ENCODE assay signal across 25 cellular contexts in the genomic region with DNA sequence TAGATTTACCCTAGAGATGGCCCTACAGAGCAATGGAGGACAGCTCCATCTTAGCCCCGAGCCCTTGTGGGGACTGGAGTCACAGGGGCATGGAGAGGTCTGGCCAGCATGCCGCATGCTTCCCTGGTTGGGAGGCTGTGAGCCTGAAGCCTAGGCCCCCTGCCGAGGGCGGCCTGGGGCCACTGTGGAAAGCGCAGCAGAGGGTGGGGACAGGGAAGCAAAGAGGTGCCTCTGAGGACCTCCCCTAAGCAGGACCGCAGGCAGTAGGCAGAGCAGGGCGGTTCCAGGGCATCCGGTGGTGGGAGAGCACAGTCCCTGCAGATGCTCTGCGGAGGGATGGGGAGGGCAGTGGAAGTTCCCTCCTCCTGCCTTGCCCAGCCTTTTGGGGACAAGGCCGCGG. TPM values are rescaled to one million over a fixed set of nuclear protein-coding genes. Genes with fewer than 3 reads are reported as not detected.
DNase-seq lines count a peak whose midpoint lies in the region; ATAC-seq and TF ChIP-seq lines count a peak whose summit lies in the region.
"Had no signal": no experiment of that assay in that cellular context is flagged by ENCODE, and none has a peak within 500 bp of the region (broad histone marks: within the 10 kb centered on the region; RNA-seq: fewer than 3 reads in every experiment).

No MANE protein-coding gene starts in this region.

- WGBS in aorta, 2 donors, result 85 to 90% methylated on average over 8 to 11 of the region's 11 CpGs

- no peaks in the 10 kb centered on the region for H3K27me3 ChIP-seq in muscle layer of colon (ENCODE audit: control insufficient read depth in 1 of 2, insufficient read depth in 2 of 2, low read length in 2 of 2)
- no peaks in the 10 kb centered on the region for H3K27me3 ChIP-seq in aorta (ENCODE audit: control insufficient read depth in 1 of 2, insufficient read depth in 2 of 2, low read length in 1 of 2)
- H3K27me3 ChIP-seq: brain microvascular endothelial cell had no signal

- H3K27ac ChIP-seq in RWPE1 (peak overlapping the region; percentile 97), muscle layer of colon (ENCODE audit: low read depth, low read length) (peak overlapping the region; percentile 27), substantia nigra (ENCODE audit: low read depth, low read length, poor library complexity, severe bottlenecking) (peak overlapping the region; percentile 12), aorta (ENCODE audit: low read depth in 1 of 2, low read length in 2 of 2) (peak overlapping the region in 1 of 2 donors; percentile 2)
- H3K27ac ChIP-seq: brain microvascular endothelial cell had no signal

- peaks cover 75% of the 10 kb centered on the region for H3K4me1 Mint-ChIP-seq in chondrocyte (ENCODE audit: low read depth)

- H3K27me3 Mint-ChIP-seq in chondrocyte (ENCODE audit: low read depth), result no peaks in the 10 kb centered on the region

- H3K9ac ChIP-seq in muscle layer of colon (ENCODE audit: low read length), result no peak overlapping the region

- H3K4me1 ChIP-seq in muscle layer of colon (ENCODE audit: insufficient read depth, low read length), result peaks cover 93% of the 10 kb centered on the region
- H3K4me1 ChIP-seq in aorta (ENCODE audit: control insufficient read depth in 1 of 2, insufficient read depth in 2 of 2, low read length in 2 of 2), result peaks cover 0 to 2% of the 10 kb centered on the region in 2 donors

- intact Hi-C loops in aorta (cut with DNase I), result loop anchor here (2.0 kb wide), 2 partner anchors 34 to 44 kb away; a partner anchor contains a TSS

- H3K4me3 ChIP-seq in muscle layer of colon (ENCODE audit: low read depth in 1 of 2, low read length in 2 of 2) (peak overlapping the region in 1 of 2 donors; percentile 26), aorta (ENCODE audit: low read length in 2 of 2) (no peak overlapping the region)
- H3K4me3 ChIP-seq: K562, lower lobe of right lung had no signal

- no peaks in the 10 kb centered on the region for H3K9me3 Mint-ChIP-seq in chondrocyte (ENCODE audit: low read depth)
- H3K9me3 Mint-ChIP-seq: activated CD4-positive, alpha-beta memory T cell treated with anti-CD3 and anti-CD28 coated beads for 36 hours; CD4-positive, CD25-positive, alpha-beta regulatory T cell had no signal

- peaks cover 16% of the 10 kb centered on the region for H3K36me3 Mint-ChIP-seq in chondrocyte (ENCODE audit: low read depth)
- H3K36me3 Mint-ChIP-seq: activated CD4-positive, alpha-beta memory T cell treated with anti-CD3 and anti-CD28 coated beads for 36 hours; CD4-positive, CD25-positive, alpha-beta regulatory T cell had no signal

- CTCF ChIA-PET in RWPE1 (lab: Yijun Ruan, JAX), result interaction anchor here (0.6 to 0.7 kb wide), 2 partner anchors 84 to 117 kb away, joined by 3 read pairs; no protein-coding TSS in a partner anchor

- DNase-seq in RWPE1 (ENCODE audit: low spot score) (no peak), chondrocyte (ENCODE audit: low spot score) (no peak), substantia nigra (lab: John Stamatoyannopoulos, UW) (no peak), aorta (no peak), SIG-M5 treated with dmso at 0.1 percent for 504 hours (lab: John Stamatoyannopoulos, UW; ENCODE audit: unreplicated experiment) (no peak), omental fat pad (ENCODE audit: low spot score) (no peak)
- DNase-seq: activated CD4-positive, alpha-beta memory T cell treated with anti-CD3 and anti-CD28 coated beads for 36 hours; activated effector memory CD4-positive, alpha-beta T cell treated with anti-CD3 and anti-CD28 coated beads, Interleukin-2, amount 50 U/mL, for 16 hours; brain microvascular endothelial cell; CD4-positive, CD25-positive, alpha-beta regulatory T cell; cortex of kidney; DMS 273 treated with DMSO at 0.1 percent for 48 hours; hippocampal formation; lower lobe of right lung; MM.1S; NCI-H146; NCI-H524; retina; RPMI8226; stimulated activated CD4-positive, alpha-beta T cell treated with anti-CD3 and anti-CD28 coated beads, Interleukin-15, amount 100 ng/mL, for 24 hours had no signal

- H3K9me3 ChIP-seq in muscle layer of colon (ENCODE audit: low read length), result no peaks in the 10 kb centered on the region
- H3K9me3 ChIP-seq in aorta (ENCODE audit: control insufficient read depth, low read length), result no peaks in the 10 kb centered on the region
- H3K9me3 ChIP-seq: lower lobe of right lung had no signal

- H3K27ac Mint-ChIP-seq in chondrocyte (ENCODE audit: unreplicated experiment), result peak overlapping the region; percentile 94
- H3K27ac Mint-ChIP-seq: activated CD4-positive, alpha-beta memory T cell treated with anti-CD3 and anti-CD28 coated beads for 36 hours; CD4-positive, CD25-positive, alpha-beta regulatory T cell had no signal

- ATAC-seq in aorta (ENCODE audit: low FRiP score), result no peak
- no peak for ATAC-seq in HG03342 (IDR thresholded peaks at IDR 0.05; ENCODE audit: unreplicated experiment)
- ATAC-seq in omental fat pad (ENCODE audit: low FRiP score), result no peak

- POLR2A ChIA-PET in RWPE1 (lab: Yijun Ruan, JAX; ENCODE audit: low non-redundant PET), result no interaction called here

- no peak overlapping the region for H3K4me3 Mint-ChIP-seq in chondrocyte (ENCODE audit: unreplicated experiment)
- H3K4me3 Mint-ChIP-seq: activated CD4-positive, alpha-beta memory T cell treated with anti-CD3 and anti-CD28 coated beads for 36 hours had no signal

- TF ChIP-seq CTCF in RWPE1 (conservative IDR thresholded peaks at IDR 0.05; ENCODE audit: low read depth) (no peak), chondrocyte (IDR thresholded peaks at IDR 0.05) (no peak), omental fat pad (IDR thresholded peaks at IDR 0.05) (no peak)

- H3K36me3 ChIP-seq in muscle layer of colon (ENCODE audit: insufficient read depth, low read length) (no peaks in the 10 kb centered on the region), aorta (ENCODE audit: control insufficient read depth in 1 of 2, insufficient read depth in 2 of 2, low read length in 1 of 2) (no peaks in the 10 kb centered on the region)
- H3K36me3 ChIP-seq: brain microvascular endothelial cell, lower lobe of right lung had no signal

RNA-seq across cellular contexts. Expression of a gene that starts 26.5 kb away (rescaled TPM):
- total RNA-seq in chondrocyte (48.6 to 53.0 TPM (median 52.0 TPM) in 3 replicates), aorta (10 to 100 TPM; 57.9 to 65.0 TPM), omental fat pad (10 to 100 TPM; 54.7 to 73.5 (median 67.3) TPM)
- 10 to 100 TPM; 75.5 to 83.9 TPM for polyA plus RNA-seq in aorta

RNA-seq across cellular contexts. Expression of a gene that starts 32.7 kb away (rescaled TPM):
- total RNA-seq in chondrocyte (230 to 272 TPM (median 262 TPM) in 3 replicates), aorta (100 to 1,000 TPM in 1 of 2 donors, 10 to 100 TPM in 1; 71.4 to 188 TPM), omental fat pad (10 to 100 TPM; 17.4 to 69.2 (median 21.7) TPM)
- 100 to 1,000 TPM in 1 of 2 donors, 10 to 100 TPM in 1; 39.8 to 358 TPM for polyA plus RNA-seq in aorta
- total RNA-seq: CD4-positive, CD25-positive, alpha-beta regulatory T cell had no signal
- polyA plus RNA-seq: CD4-positive, CD25-positive, alpha-beta regulatory T cell had no signal

RNA-seq across cellular contexts. Expression of a gene that starts 53.7 kb away (rescaled TPM):
- total RNA-seq in chondrocyte (0.21 to 0.45 TPM in 2 of 3 replicates, not detected in the other), aorta (under 1 TPM in 1 of 2 donors, not detected in 1; 0.42 TPM), omental fat pad (1 to 10 TPM in 1 of 4 donors, not detected in 3; 1.6 TPM)
- polyA plus RNA-seq in aorta, result under 1 TPM in 1 of 2 donors, not detected in 1; 0.18 TPM
- total RNA-seq: activated CD4-positive, alpha-beta memory T cell treated with anti-CD3 and anti-CD28 coated beads for 36 hours; CD4-positive, CD25-positive, alpha-beta regulatory T cell; HT-29; K562; lower lobe of right lung; osteoblast had no signal
- polyA plus RNA-seq: CD4-positive, CD25-positive, alpha-beta regulatory T cell; K562 had no signal
